Comparison of ENCODE assay signal across 1 cellular context in the genomic region with DNA sequence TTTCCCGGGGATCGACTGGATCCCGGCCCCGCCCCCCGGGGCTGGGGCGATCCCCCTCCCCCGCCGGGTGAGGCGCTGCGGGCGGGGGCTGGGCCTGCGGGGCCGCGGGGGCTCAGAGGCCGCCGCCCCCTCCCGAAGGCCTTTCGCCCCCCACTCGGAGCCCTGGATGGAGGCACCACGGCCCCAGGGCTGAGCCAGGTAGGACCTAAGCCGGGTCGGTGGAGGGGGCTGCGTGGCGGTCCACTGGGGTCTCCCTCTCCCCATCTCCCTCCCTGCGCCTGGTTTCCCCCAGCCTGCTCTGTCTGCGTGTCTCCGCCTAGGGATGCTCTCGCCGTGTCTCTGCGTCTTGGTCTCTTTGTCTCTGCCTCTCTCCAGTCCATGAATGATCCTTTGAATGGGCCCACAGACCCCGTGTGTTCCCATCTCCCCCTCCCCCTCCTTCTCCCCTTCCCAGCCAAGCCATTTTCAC.
TF ChIP-seq lines count a peak whose summit lies in the region.

No MANE protein-coding gene starts in this region.

TF ChIP-seq in GM23338, 12 proteins besides CTCF, POLR2A, EP300 and RAD21:
- TF ChIP-seq, protein P1, sequence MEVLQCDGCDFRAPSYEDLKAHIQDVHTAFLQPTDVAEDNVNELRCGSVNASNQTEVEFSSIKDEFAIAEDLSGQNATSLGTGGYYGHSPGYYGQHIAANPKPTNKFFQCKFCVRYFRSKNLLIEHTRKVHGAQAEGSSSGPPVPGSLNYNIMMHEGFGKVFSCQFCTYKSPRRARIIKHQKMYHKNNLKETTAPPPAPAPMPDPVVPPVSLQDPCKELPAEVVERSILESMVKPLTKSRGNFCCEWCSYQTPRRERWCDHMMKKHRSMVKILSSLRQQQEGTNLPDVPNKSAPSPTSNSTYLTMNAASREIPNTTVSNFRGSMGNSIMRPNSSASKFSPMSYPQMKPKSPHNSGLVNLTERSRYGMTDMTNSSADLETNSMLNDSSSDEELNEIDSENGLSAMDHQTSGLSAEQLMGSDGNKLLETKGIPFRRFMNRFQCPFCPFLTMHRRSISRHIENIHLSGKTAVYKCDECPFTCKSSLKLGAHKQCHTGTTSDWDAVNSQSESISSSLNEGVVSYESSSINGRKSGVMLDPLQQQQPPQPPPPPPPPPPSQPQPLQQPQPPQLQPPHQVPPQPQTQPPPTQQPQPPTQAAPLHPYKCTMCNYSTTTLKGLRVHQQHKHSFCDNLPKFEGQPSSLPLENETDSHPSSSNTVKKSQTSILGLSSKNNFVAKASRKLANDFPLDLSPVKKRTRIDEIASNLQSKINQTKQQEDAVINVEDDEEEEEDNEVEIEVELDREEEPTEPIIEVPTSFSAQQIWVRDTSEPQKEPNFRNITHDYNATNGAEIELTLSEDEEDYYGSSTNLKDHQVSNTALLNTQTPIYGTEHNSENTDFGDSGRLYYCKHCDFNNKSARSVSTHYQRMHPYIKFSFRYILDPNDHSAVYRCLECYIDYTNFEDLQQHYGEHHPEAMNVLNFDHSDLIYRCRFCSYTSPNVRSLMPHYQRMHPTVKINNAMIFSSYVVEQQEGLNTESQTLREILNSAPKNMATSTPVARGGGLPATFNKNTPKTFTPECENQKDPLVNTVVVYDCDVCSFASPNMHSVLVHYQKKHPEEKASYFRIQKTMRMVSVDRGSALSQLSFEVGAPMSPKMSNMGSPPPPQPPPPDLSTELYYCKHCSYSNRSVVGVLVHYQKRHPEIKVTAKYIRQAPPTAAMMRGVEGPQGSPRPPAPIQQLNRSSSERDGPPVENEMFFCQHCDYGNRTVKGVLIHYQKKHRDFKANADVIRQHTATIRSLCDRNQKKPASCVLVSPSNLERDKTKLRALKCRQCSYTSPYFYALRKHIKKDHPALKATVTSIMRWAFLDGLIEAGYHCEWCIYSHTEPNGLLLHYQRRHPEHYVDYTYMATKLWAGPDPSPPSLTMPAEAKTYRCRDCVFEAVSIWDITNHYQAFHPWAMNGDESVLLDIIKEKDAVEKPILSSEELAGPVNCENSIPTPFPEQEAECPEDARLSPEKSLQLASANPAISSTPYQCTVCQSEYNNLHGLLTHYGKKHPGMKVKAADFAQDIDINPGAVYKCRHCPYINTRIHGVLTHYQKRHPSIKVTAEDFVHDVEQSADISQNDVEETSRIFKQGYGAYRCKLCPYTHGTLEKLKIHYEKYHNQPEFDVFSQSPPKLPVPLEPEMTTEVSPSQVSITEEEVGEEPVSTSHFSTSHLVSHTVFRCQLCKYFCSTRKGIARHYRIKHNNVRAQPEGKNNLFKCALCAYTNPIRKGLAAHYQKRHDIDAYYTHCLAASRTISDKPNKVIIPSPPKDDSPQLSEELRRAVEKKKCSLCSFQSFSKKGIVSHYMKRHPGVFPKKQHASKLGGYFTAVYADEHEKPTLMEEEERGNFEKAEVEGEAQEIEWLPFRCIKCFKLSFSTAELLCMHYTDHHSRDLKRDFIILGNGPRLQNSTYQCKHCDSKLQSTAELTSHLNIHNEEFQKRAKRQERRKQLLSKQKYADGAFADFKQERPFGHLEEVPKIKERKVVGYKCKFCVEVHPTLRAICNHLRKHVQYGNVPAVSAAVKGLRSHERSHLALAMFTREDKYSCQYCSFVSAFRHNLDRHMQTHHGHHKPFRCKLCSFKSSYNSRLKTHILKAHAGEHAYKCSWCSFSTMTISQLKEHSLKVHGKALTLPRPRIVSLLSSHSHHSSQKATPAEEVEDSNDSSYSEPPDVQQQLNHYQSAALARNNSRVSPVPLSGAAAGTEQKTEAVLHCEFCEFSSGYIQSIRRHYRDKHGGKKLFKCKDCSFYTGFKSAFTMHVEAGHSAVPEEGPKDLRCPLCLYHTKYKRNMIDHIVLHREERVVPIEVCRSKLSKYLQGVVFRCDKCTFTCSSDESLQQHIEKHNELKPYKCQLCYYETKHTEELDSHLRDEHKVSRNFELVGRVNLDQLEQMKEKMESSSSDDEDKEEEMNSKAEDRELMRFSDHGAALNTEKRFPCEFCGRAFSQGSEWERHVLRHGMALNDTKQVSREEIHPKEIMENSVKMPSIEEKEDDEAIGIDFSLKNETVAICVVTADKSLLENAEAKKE (CRISPR knock-in tag; IDR thresholded peaks at IDR 0.05), result no peak
TF ChIP-seq in GM23338: peak in this region for 0.
